In the genomic region with DNA sequence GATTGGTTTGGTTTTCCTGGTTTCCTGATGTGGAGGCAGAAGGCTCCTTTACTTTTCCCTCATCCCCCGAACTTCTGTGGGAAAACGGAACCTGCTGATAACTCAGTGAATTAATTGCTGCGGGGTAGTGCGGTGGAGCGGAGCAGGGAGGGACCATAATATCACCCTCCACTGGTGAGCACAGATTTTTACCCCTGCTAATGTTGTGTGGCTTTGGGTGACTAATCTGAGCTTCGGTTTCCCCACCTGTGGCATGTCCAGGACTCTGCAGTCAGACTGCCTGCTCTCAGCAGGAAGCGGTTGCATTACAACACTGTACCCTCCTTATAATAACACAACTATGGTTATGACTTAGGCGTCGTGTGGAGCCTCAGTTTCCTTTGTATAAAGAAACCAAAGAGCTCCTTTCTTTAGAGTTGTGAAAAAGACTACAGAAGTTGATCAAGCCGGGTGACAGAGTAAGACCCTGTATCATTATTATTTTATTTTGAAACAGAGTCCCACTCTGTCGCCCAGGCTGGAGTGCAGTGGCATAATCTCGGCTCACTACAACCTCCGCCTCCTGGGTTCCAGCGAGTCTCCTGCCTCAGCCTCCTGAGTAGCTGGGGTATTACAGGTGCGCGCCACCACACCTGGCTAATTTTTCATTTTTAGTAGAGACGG, we compare ENCODE assay signal across 8 cellular contexts. TPM values are rescaled to one million over a fixed set of nuclear protein-coding genes. Genes with fewer than 3 reads are reported as not detected.
DNase-seq lines count a peak whose midpoint lies in the region; ATAC-seq lines count a peak whose summit lies in the region.

No MANE protein-coding gene starts in this region.

- ATAC-seq in GM21390 (IDR thresholded peaks at IDR 0.05; ENCODE audit: unreplicated experiment): peak; percentile 59
- peak; percentile 95 for ATAC-seq in stimulated activated effector memory CD8-positive, alpha-beta T cell treated with anti-CD3 and anti-CD28 coated beads, Interleukin-12 subunit alpha, Interleukin-12 subunit beta, amount 100 ng/mL, for 72 hours

- H3K4me3 Mint-ChIP-seq in stimulated activated effector memory CD8-positive, alpha-beta T cell treated with anti-CD3 and anti-CD28 coated beads, Interleukin-12 subunit alpha, Interleukin-12 subunit beta, amount 100 ng/mL, for 72 hours: peak overlapping the region; percentile 86

- DNase-seq in DMS 273 treated with DMSO at 0.1 percent for 48 hours (lab: John Stamatoyannopoulos, UW) (peak; percentile 58), LHCN-M2 (ENCODE audit: low read depth) (peak; percentile 94), glomerular visceral epithelial cell (ENCODE audit: extremely low spot score) (peak; percentile 93), HPDE6-E6E7 (ENCODE audit: extremely low spot score) (no peak), hippocampal formation (lab: John Stamatoyannopoulos, UW) (no peak)
- peak; percentile 58 to 62 for DNase-seq in activated CD4-positive, alpha-beta T cell treated with anti-CD3 and anti-CD28 coated beads, Interleukin-2, amount 50 U/mL, for 48 hours
- peak; percentile 44 to 82 for DNase-seq in stimulated activated effector memory CD8-positive, alpha-beta T cell treated with anti-CD3 and anti-CD28 coated beads, Interleukin-12 subunit alpha, Interleukin-12 subunit beta, amount 100 ng/mL, for 72 hours (ENCODE audit: low spot score in 2 of 2)

- no peaks in the 10 kb centered on the region for H3K36me3 Mint-ChIP-seq in stimulated activated effector memory CD8-positive, alpha-beta T cell treated with anti-CD3 and anti-CD28 coated beads, Interleukin-12 subunit alpha, Interleukin-12 subunit beta, amount 100 ng/mL, for 72 hours

- H3K27ac Mint-ChIP-seq in stimulated activated effector memory CD8-positive, alpha-beta T cell treated with anti-CD3 and anti-CD28 coated beads, Interleukin-12 subunit alpha, Interleukin-12 subunit beta, amount 100 ng/mL, for 72 hours: peak overlapping the region; percentile 52

- H3K9me3 Mint-ChIP-seq in stimulated activated effector memory CD8-positive, alpha-beta T cell treated with anti-CD3 and anti-CD28 coated beads, Interleukin-12 subunit alpha, Interleukin-12 subunit beta, amount 100 ng/mL, for 72 hours: no peaks in the 10 kb centered on the region

- H3K4me1 Mint-ChIP-seq in stimulated activated effector memory CD8-positive, alpha-beta T cell treated with anti-CD3 and anti-CD28 coated beads, Interleukin-12 subunit alpha, Interleukin-12 subunit beta, amount 100 ng/mL, for 72 hours: peaks cover 34% of the 10 kb centered on the region

RNA-seq across cellular contexts. Expression of gene ID1, which starts 2.2 kb away (rescaled TPM):
- 775 and 1,134 TPM in 2 replicates for total RNA-seq in LHCN-M2 (2014; rRNA removed)
- polyA plus RNA-seq in LHCN-M2 (2012): 274 TPM

RNA-seq across cellular contexts. Expression of gene COX4I2, which starts 34.8 kb away (rescaled TPM):
- total RNA-seq in LHCN-M2 (2014; rRNA removed): not detected in 2 replicates
- not detected for polyA plus RNA-seq in LHCN-M2 (2012)

Comparison
In these comparisons a context has a peak if more than half of its experiments do, and no peak if none do; other contexts are left out.
1. DNase-seq: peak in DMS 273 treated with DMSO at 0.1 percent for 48 hours (single experiment), LHCN-M2 (single experiment), activated CD4-positive, alpha-beta T cell treated with anti-CD3 and anti-CD28 coated beads, Interleukin-2, amount 50 U/mL, for 48 hours (2 of 2), glomerular visceral epithelial cell (single experiment) and stimulated activated effector memory CD8-positive, alpha-beta T cell treated with anti-CD3 and anti-CD28 coated beads, Interleukin-12 subunit alpha, Interleukin-12 subunit beta, amount 100 ng/mL, for 72 hours (2 of 2); none in HPDE6-E6E7 (single experiment) and hippocampal formation (0 of 2).